Comparison of ENCODE assay signal across 29 cellular contexts in the genomic region with DNA sequence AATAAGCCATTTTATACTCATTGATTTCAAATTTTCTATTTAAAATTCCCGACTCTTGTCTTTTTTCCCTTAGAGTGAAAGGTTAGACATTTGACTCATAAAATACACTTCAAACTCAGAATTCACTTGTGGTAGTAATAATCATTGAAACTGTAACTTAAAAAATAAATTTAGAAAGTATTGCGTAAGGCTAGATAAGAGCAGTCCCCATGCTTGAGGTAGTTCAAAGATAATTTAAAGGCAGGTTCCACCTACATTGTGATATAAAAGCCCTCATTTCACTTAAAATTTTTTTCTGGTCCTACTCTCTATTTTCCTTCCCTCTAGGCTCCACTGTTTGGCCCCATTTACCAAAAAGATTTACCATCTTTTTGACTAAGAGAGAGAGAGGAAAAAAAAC.
"Had no signal": no experiment of that assay in that cellular context is flagged by ENCODE, and none has a peak within 500 bp of the region (broad histone marks: within the 10 kb centered on the region; RNA-seq: fewer than 3 reads in every experiment).

No MANE protein-coding gene starts in this region.

- FAIRE-seq: keratinocyte, pancreas, small intestine, urothelium cell line had no signal

- H3K27ac ChIP-seq: left lung, lower lobe of right lung, pancreas, prostate gland, sigmoid colon, spleen, thyroid gland, transverse colon, upper lobe of left lung had no signal

- H3K36me3 ChIP-seq: left lung, lower lobe of right lung, pancreas, prostate gland, sigmoid colon, spleen, thyroid gland, transverse colon, upper lobe of left lung had no signal

- DNase-seq: hippocampal formation; kidney glomerular epithelial cell; left colon; left lung; lower lobe of right lung; mammary epithelial cell; mesenchymal stem cell; naive thymus-derived CD8-positive, alpha-beta T cell; nucleus accumbens; pancreas; posterior cingulate gyrus; retina; right cardiac atrium; sigmoid colon; small intestine; spleen; stimulated activated CD4-positive, alpha-beta T cell treated with anti-CD3 and anti-CD28 coated beads, Interleukin-2, amount 100 ng/mL, for 48 hours; stimulated activated CD4-positive, alpha-beta T cell treated with anti-CD3 and anti-CD28 coated beads, Interleukin-4, amount 100 ng/mL, for 4 hours; stimulated activated CD8-positive, alpha-beta memory T cell treated with anti-CD3 and anti-CD28 coated beads, Interleukin-4, amount 100 ng/mL, for 48 hours; stimulated activated naive CD4-positive, alpha-beta T cell treated with Interleukin-2 at 50 U/mL for 16 hours; stimulated activated naive CD8-positive, alpha-beta T cell treated with anti-CD3 and anti-CD28 coated beads, Interleukin-15, amount 100 ng/mL, for 72 hours; substantia nigra; thyroid gland; transverse colon; upper lobe of left lung had no signal

- H3K4me3 ChIP-seq: left lung, lower lobe of right lung, pancreas, prostate gland, sigmoid colon, spleen, thyroid gland, transverse colon, upper lobe of left lung had no signal

- H3K27me3 ChIP-seq: left lung, pancreas, sigmoid colon, thyroid gland, transverse colon, upper lobe of left lung had no signal

- H3K9me3 ChIP-seq: left lung, lower lobe of right lung, pancreas, prostate gland, sigmoid colon, thyroid gland, transverse colon, upper lobe of left lung had no signal

- H3K4me1 ChIP-seq: left lung, lower lobe of right lung, pancreas, prostate gland, spleen, thyroid gland, transverse colon, upper lobe of left lung had no signal

- ATAC-seq: left colon; left lung; lower lobe of right lung; naive thymus-derived CD8-positive, alpha-beta T cell; pancreas; right cardiac atrium; stimulated activated memory B cell treated with anti-CD40 and anti-IgM and Interleukin-4, amounts not matched to agents 10 μg/mL and 1 μg/mL and 100 μg/mL, for 72 hours; stimulated activated naive CD8-positive, alpha-beta T cell treated with anti-CD3 and anti-CD28 coated beads, Interleukin-15, amount 100 ng/mL, for 72 hours had no signal
